14 cellular contexts compared by ENCODE assay signal in genomic region chr17:76561332-76561731, GRCh38. TPM values are rescaled to one million over a fixed set of nuclear protein-coding genes. Genes with fewer than 3 reads are reported as not detected.
A peak's percentile ranks its signal among the peaks of the same experiment; 100 is the strongest.
DNase-seq lines count a peak whose midpoint lies in the region; ATAC-seq and TF ChIP-seq lines count a peak whose summit lies in the region.
"Had no signal": no experiment of that assay in that cellular context is flagged by ENCODE, and none has a peak within 500 bp of the region (broad histone marks: within the 10 kb centered on the region; RNA-seq: fewer than 3 reads in every experiment).

No MANE protein-coding gene starts in this region.

- peaks cover 20 to 49% of the 10 kb centered on the region in 2 donors for H3K36me3 Mint-ChIP-seq in activated T-cell treated with anti-CD3 and anti-CD28 coated beads, Interleukin-2, amount 50 U/mL, for 72 hours (ENCODE audit: insufficient read depth in 2 of 2)
- peaks cover 69% of the 10 kb centered on the region for H3K36me3 Mint-ChIP-seq in activated B cell treated with CpG ODN at 0.5 μM for 24 hours (ENCODE audit: low read depth)

- peak overlapping the region in 2 of 5 donors; percentile 13 to 31 for H3K9ac ChIP-seq in subcutaneous abdominal adipose tissue (ENCODE audit: low read length in 5 of 5)

- peak overlapping the region; percentile 99 for H3K4me3 Mint-ChIP-seq in activated T-cell treated with anti-CD3 and anti-CD28 coated beads, Interleukin-2, amount 50 U/mL, for 72 hours
- peak overlapping the region; percentile 50 for H3K4me3 Mint-ChIP-seq in activated B cell treated with CpG ODN at 0.5 μM for 24 hours

- no peaks in the 10 kb centered on the region for H3K9me3 Mint-ChIP-seq in activated T-cell treated with anti-CD3 and anti-CD28 coated beads, Interleukin-2, amount 50 U/mL, for 72 hours
- no peaks in the 10 kb centered on the region for H3K9me3 Mint-ChIP-seq in activated B cell treated with CpG ODN at 0.5 μM for 24 hours

- H3K4me1 ChIP-seq in subcutaneous abdominal adipose tissue (ENCODE audit: control insufficient read depth in 5 of 5, insufficient read depth in 5 of 5, low read length in 5 of 5), result peaks cover 15 to 64% (median 53%) of the 10 kb centered on the region in 5 donors

- H3K36me3 ChIP-seq in subcutaneous abdominal adipose tissue (ENCODE audit: control insufficient read depth in 5 of 5, insufficient read depth in 5 of 5, low read length in 5 of 5), result peaks cover 0 to 32% (median 17%) of the 10 kb centered on the region in 5 donors

- no peaks in the 10 kb centered on the region for H3K27me3 ChIP-seq in subcutaneous abdominal adipose tissue (ENCODE audit: control insufficient read depth in 5 of 5, insufficient read depth in 4 of 5, low read length in 5 of 5)

- H3K4me3 ChIP-seq in subcutaneous abdominal adipose tissue (ENCODE audit: low read depth in 1 of 5, low read length in 5 of 5), result no peak overlapping the region

- CTCF ChIA-PET in activated B cell treated with CpG ODN at 0.5 μM for 24 hours (lab: Charles Lee), result interaction anchor here (0.7 to 2.0 kb wide), 2 partner anchors 63 to 153 kb away, joined by 3 to 12 read pairs; no protein-coding TSS in a partner anchor

- H3K4me1 Mint-ChIP-seq in activated T-cell treated with anti-CD3 and anti-CD28 coated beads, Interleukin-2, amount 50 U/mL, for 72 hours (ENCODE audit: low read depth), result peaks cover 87% of the 10 kb centered on the region
- peaks cover 68% of the 10 kb centered on the region for H3K4me1 Mint-ChIP-seq in activated B cell treated with CpG ODN at 0.5 μM for 24 hours

- no peak for ATAC-seq in activated T-cell treated with anti-CD3 and anti-CD28 coated beads, Interleukin-2, amount 50 U/mL, for 72 hours (replicated peaks in 1 of 2)
- ATAC-seq in activated B cell treated with CpG ODN at 0.5 μM for 24 hours (ENCODE audit: low read depth) (no peak), GM18861 (IDR thresholded peaks at IDR 0.05; ENCODE audit: unreplicated experiment) (no peak)

- no peaks in the 10 kb centered on the region for H3K9me3 ChIP-seq in subcutaneous abdominal adipose tissue (ENCODE audit: control insufficient read depth in 5 of 5, low read length in 5 of 5)

- H3K27me3 Mint-ChIP-seq in activated T-cell treated with anti-CD3 and anti-CD28 coated beads, Interleukin-2, amount 50 U/mL, for 72 hours (ENCODE audit: low read depth), result no peaks in the 10 kb centered on the region
- H3K27me3 Mint-ChIP-seq in activated B cell treated with CpG ODN at 0.5 μM for 24 hours, result no peaks in the 10 kb centered on the region

- POLR2A ChIA-PET in activated B cell treated with CpG ODN at 0.5 μM for 24 hours (lab: Charles Lee), result interaction anchor here (1.5 kb wide), 1 partner anchor 33 kb away, joined by 4 read pairs; no protein-coding TSS in a partner anchor

- TF ChIP-seq CTCF in activated B cell treated with CpG ODN at 0.5 μM for 24 hours (IDR thresholded peaks at IDR 0.05), result no peak

- peak overlapping the region; percentile 72 for H3K27ac ChIP-seq in subcutaneous abdominal adipose tissue (ENCODE audit: low read depth, low read length)

- H3K27ac Mint-ChIP-seq in activated T-cell treated with anti-CD3 and anti-CD28 coated beads, Interleukin-2, amount 50 U/mL, for 72 hours, result peak overlapping the region; percentile 92
- no peak overlapping the region for H3K27ac Mint-ChIP-seq in activated B cell treated with CpG ODN at 0.5 μM for 24 hours

- no peak for DNase-seq in activated T-cell treated with anti-CD3 and anti-CD28 coated beads, Interleukin-2, amount 50 U/mL, for 72 hours
- DNase-seq in activated T-cell treated with anti-CD3 and anti-CD28 coated beads for 4 hours (no peak), activated B cell treated with CpG ODN at 0.5 μM for 24 hours (no peak), hepatic stellate cell (ENCODE audit: low spot score) (peak; percentile 0), T-helper 9 cell (no peak), KG1 (lab: John Stamatoyannopoulos, UW) (no peak)
- DNase-seq: activated effector memory CD4-positive, alpha-beta T cell treated with anti-CD3 and anti-CD28 coated beads, Interleukin-2, amount 50 U/mL, for 16 hours; AML-193; H7; NCI-H1092 treated with DMSO at 0.1 percent for 48 hours; nucleus accumbens; SHP77 treated with DMSO at 0.1 percent for 48 hours had no signal

- intact Hi-C loops in activated B cell treated with CpG ODN at 0.5 μM for 24 hours (cut with micrococcal nuclease), result no loop called here

RNA-seq across cellular contexts. Expression of gene PRCD, which starts 21.5 kb away (rescaled TPM):
- 1 to 10 TPM; 1.1 to 1.5 TPM for total RNA-seq in activated T-cell treated with anti-CD3 and anti-CD28 coated beads, Interleukin-2, amount 50 U/mL, for 72 hours
- total RNA-seq in activated B cell treated with CpG ODN at 0.5 μM for 24 hours, result 5.3 and 5.5 TPM in 2 replicates

RNA-seq across cellular contexts. Expression of gene CYGB, which starts 23.8 kb away (rescaled TPM):
- under 1 TPM in 1 of 2 donors, not detected in 1; 0.44 TPM for total RNA-seq in activated T-cell treated with anti-CD3 and anti-CD28 coated beads, Interleukin-2, amount 50 U/mL, for 72 hours
- 0.44 and 0.49 TPM in 2 replicates for total RNA-seq in activated B cell treated with CpG ODN at 0.5 μM for 24 hours

RNA-seq across cellular contexts. Expression of gene ST6GALNAC2, which starts 24.3 kb away (rescaled TPM):
- 1 to 10 TPM; 1.0 to 1.2 TPM for total RNA-seq in activated T-cell treated with anti-CD3 and anti-CD28 coated beads, Interleukin-2, amount 50 U/mL, for 72 hours
- total RNA-seq in activated B cell treated with CpG ODN at 0.5 μM for 24 hours, result not detected in 2 replicates
